Comparison of ENCODE assay signal across 21 cellular contexts in genomic region chr2:68827681-68828080, GRCh38. TPM values are rescaled to one million over a fixed set of nuclear protein-coding genes. Genes with fewer than 3 reads are reported as not detected.
DNase-seq lines count a peak whose midpoint lies in the region; ATAC-seq and TF ChIP-seq lines count a peak whose summit lies in the region.
"Had no signal": no experiment of that assay in that cellular context is flagged by ENCODE, and none has a peak within 500 bp of the region (broad histone marks: within the 10 kb centered on the region; RNA-seq: fewer than 3 reads in every experiment).

No MANE protein-coding gene starts in this region.

- intact Hi-C loops in activated CD4-positive, alpha-beta T cell treated with anti-CD3 and anti-CD28 coated beads, Interleukin-2, amount 10 ng/mL, durations not matched to agents 24 days and 14 days (cut with micrococcal nuclease): no loop called here

- H3K4me3 Mint-ChIP-seq in activated CD4-positive, alpha-beta T cell treated with anti-CD3 and anti-CD28 coated beads, Interleukin-2, amount 10 ng/mL, durations not matched to agents 24 days and 14 days: no peak overlapping the region
- H3K4me3 Mint-ChIP-seq in stimulated activated effector memory CD8-positive, alpha-beta T cell treated with anti-CD3 and anti-CD28 coated beads, Interleukin-12 subunit alpha, Interleukin-12 subunit beta, amount 100 ng/mL, for 72 hours: no peak overlapping the region
- H3K4me3 Mint-ChIP-seq: activated naive CD8-positive, alpha-beta T cell treated with anti-CD3 and anti-CD28 coated beads, Interleukin-2, amount 10 ng/mL, durations not matched to agents 7 days and 5 days; neural crest cell had no signal

- DNase-seq in activated CD4-positive, alpha-beta T cell treated with anti-CD3 and anti-CD28 coated beads, Interleukin-2, amount 10 ng/mL, durations not matched to agents 24 days and 14 days: no peak
- no peak for DNase-seq in activated CD4-positive, alpha-beta T cell treated with anti-CD3 and anti-CD28 coated beads for 4 hours
- peak; percentile 61 for DNase-seq in NCI-H226
- peak; percentile 44 for DNase-seq in fibroblast of pulmonary artery (ENCODE audit: low read depth)
- DNase-seq in stimulated activated effector memory CD8-positive, alpha-beta T cell treated with anti-CD3 and anti-CD28 coated beads, Interleukin-12 subunit alpha, Interleukin-12 subunit beta, amount 100 ng/mL, for 72 hours (ENCODE audit: low spot score in 2 of 2): no peak
- DNase-seq in mucosa of gallbladder (ENCODE audit: low spot score): no peak
- no peak for DNase-seq in stimulated activated CD4-positive, alpha-beta T cell treated with anti-CD3 and anti-CD28 coated beads, Interleukin-4, amount 100 ng/mL, for 1 hour
- no peak for DNase-seq in foreskin melanocyte
- DNase-seq: activated naive CD8-positive, alpha-beta T cell treated with anti-CD3 and anti-CD28 coated beads, Interleukin-2, amount 10 ng/mL, durations not matched to agents 7 days and 5 days; COR-L47; effector CD4-positive, alpha-beta T cell; GDM1; MV-4-11; NCI-H2107; NCI-H774; Peyer's patch; stimulated activated CD4-positive, alpha-beta T cell treated with anti-CD3 and anti-CD28 coated beads, Interleukin-2, amount 100 ng/mL, for 48 hours; trophoblast cell had no signal

- H3K36me3 Mint-ChIP-seq in activated CD4-positive, alpha-beta T cell treated with anti-CD3 and anti-CD28 coated beads, Interleukin-2, amount 10 ng/mL, durations not matched to agents 24 days and 14 days (ENCODE audit: low read depth): peaks cover 51% of the 10 kb centered on the region
- peaks cover 66% of the 10 kb centered on the region for H3K36me3 Mint-ChIP-seq in stimulated activated effector memory CD8-positive, alpha-beta T cell treated with anti-CD3 and anti-CD28 coated beads, Interleukin-12 subunit alpha, Interleukin-12 subunit beta, amount 100 ng/mL, for 72 hours

- H3K4me3 ChIP-seq in fibroblast of pulmonary artery (replicated peaks; ENCODE audit: low read depth, low read length): no peak overlapping the region
- H3K4me3 ChIP-seq: A549, cardiac muscle cell, Peyer's patch had no signal

- ATAC-seq in stimulated activated effector memory CD8-positive, alpha-beta T cell treated with anti-CD3 and anti-CD28 coated beads, Interleukin-12 subunit alpha, Interleukin-12 subunit beta, amount 100 ng/mL, for 72 hours: no peak
- ATAC-seq: A549 had no signal

- H3K9me3 Mint-ChIP-seq in activated CD4-positive, alpha-beta T cell treated with anti-CD3 and anti-CD28 coated beads, Interleukin-2, amount 10 ng/mL, durations not matched to agents 24 days and 14 days: no peaks in the 10 kb centered on the region
- H3K9me3 Mint-ChIP-seq in stimulated activated effector memory CD8-positive, alpha-beta T cell treated with anti-CD3 and anti-CD28 coated beads, Interleukin-12 subunit alpha, Interleukin-12 subunit beta, amount 100 ng/mL, for 72 hours: no peaks in the 10 kb centered on the region
- H3K9me3 Mint-ChIP-seq: activated naive CD8-positive, alpha-beta T cell treated with anti-CD3 and anti-CD28 coated beads, Interleukin-2, amount 10 ng/mL, durations not matched to agents 7 days and 5 days; neural crest cell had no signal

- H3K27me3 Mint-ChIP-seq in activated CD4-positive, alpha-beta T cell treated with anti-CD3 and anti-CD28 coated beads, Interleukin-2, amount 10 ng/mL, durations not matched to agents 24 days and 14 days: no peaks in the 10 kb centered on the region
- H3K27me3 Mint-ChIP-seq: activated naive CD8-positive, alpha-beta T cell treated with anti-CD3 and anti-CD28 coated beads, Interleukin-2, amount 10 ng/mL, durations not matched to agents 7 days and 5 days had no signal

- no peak for TF ChIP-seq CTCF in fibroblast of pulmonary artery (IDR thresholded peaks at IDR 0.05; ENCODE audit: low read length, missing control alignments)

- H3K27ac Mint-ChIP-seq in activated CD4-positive, alpha-beta T cell treated with anti-CD3 and anti-CD28 coated beads, Interleukin-2, amount 10 ng/mL, durations not matched to agents 24 days and 14 days: peak overlapping the region; percentile 56
- H3K27ac Mint-ChIP-seq in stimulated activated effector memory CD8-positive, alpha-beta T cell treated with anti-CD3 and anti-CD28 coated beads, Interleukin-12 subunit alpha, Interleukin-12 subunit beta, amount 100 ng/mL, for 72 hours: peak overlapping the region; percentile 92

- peaks cover 50% of the 10 kb centered on the region for H3K4me1 Mint-ChIP-seq in activated CD4-positive, alpha-beta T cell treated with anti-CD3 and anti-CD28 coated beads, Interleukin-2, amount 10 ng/mL, durations not matched to agents 24 days and 14 days
- peaks cover 64% of the 10 kb centered on the region for H3K4me1 Mint-ChIP-seq in stimulated activated effector memory CD8-positive, alpha-beta T cell treated with anti-CD3 and anti-CD28 coated beads, Interleukin-12 subunit alpha, Interleukin-12 subunit beta, amount 100 ng/mL, for 72 hours

RNA-seq across cellular contexts. Expression of gene BMP10, which starts 43.5 kb away (rescaled TPM):
- not detected in 2 replicates for total RNA-seq in activated CD4-positive, alpha-beta T cell treated with anti-CD3 and anti-CD28 coated beads, Interleukin-2, amount 10 ng/mL, durations not matched to agents 24 days and 14 days
- not detected for total RNA-seq in mucosa of gallbladder
- total RNA-seq: activated naive CD8-positive, alpha-beta T cell treated with anti-CD3 and anti-CD28 coated beads, Interleukin-2, amount 10 ng/mL, durations not matched to agents 7 days and 5 days; neural crest cell; Peyer's patch had no signal

Comparison
In these comparisons a context has a peak if more than half of its experiments do, and no peak if none do; other contexts are left out.
1. DNase-seq: peak in NCI-H226 (single experiment) and fibroblast of pulmonary artery (single experiment); none in activated CD4-positive, alpha-beta T cell treated with anti-CD3 and anti-CD28 coated beads, Interleukin-2, amount 10 ng/mL, durations not matched to agents 24 days and 14 days (single experiment), activated CD4-positive, alpha-beta T cell treated with anti-CD3 and anti-CD28 coated beads for 4 hours (0 of 2), stimulated activated effector memory CD8-positive, alpha-beta T cell treated with anti-CD3 and anti-CD28 coated beads, Interleukin-12 subunit alpha, Interleukin-12 subunit beta, amount 100 ng/mL, for 72 hours (0 of 2), mucosa of gallbladder (single experiment), stimulated activated CD4-positive, alpha-beta T cell treated with anti-CD3 and anti-CD28 coated beads, Interleukin-4, amount 100 ng/mL, for 1 hour (single experiment) and foreskin melanocyte (single experiment).